Comparison of ENCODE assay signal across 8 cellular contexts in genomic region chr16:9008335-9009260, GRCh38. TPM values are rescaled to one million over a fixed set of nuclear protein-coding genes. Genes with fewer than 3 reads are reported as not detected.
DNase-seq lines count a peak whose midpoint lies in the region; ATAC-seq and TF ChIP-seq lines count a peak whose summit lies in the region.

No MANE protein-coding gene starts in this region.

- TF ChIP-seq CTCF in PC-3 (conservative IDR thresholded peaks at IDR 0.05; ENCODE audit: low read depth, low read length) (peak; percentile 81), neural progenitor cell (IDR thresholded peaks at IDR 0.05) (peak; percentile 92)

- peak; percentile 89 for ATAC-seq in GM19023 (IDR thresholded peaks at IDR 0.05; ENCODE audit: unreplicated experiment)
- peak; percentile 48 for ATAC-seq in HG03469 (IDR thresholded peaks at IDR 0.05; ENCODE audit: unreplicated experiment)
- peak; percentile 99 for ATAC-seq in PC-3
- ATAC-seq in stimulated activated naive CD8-positive, alpha-beta T cell treated with anti-CD3 and anti-CD28 coated beads, Interleukin-15, amount 100 ng/mL, for 72 hours = peak; percentile 99

- POLR2A ChIA-PET in PC-3 (lab: Charles Lee; ENCODE audit: unreplicated experiment) = no interaction called here

- H3K27me3 ChIP-seq in PC-3 (ENCODE audit: low read length) = no peaks in the 10 kb centered on the region
- no peaks in the 10 kb centered on the region for H3K27me3 ChIP-seq in neural progenitor cell

- H4K20me1 ChIP-seq in PC-3 (ENCODE audit: low read length) (no peaks in the 10 kb centered on the region), neural progenitor cell (ENCODE audit: low read depth) (no peaks in the 10 kb centered on the region)

- H3K9me3 ChIP-seq in PC-3 (ENCODE audit: low read length) = no peaks in the 10 kb centered on the region
- no peaks in the 10 kb centered on the region for H3K9me3 ChIP-seq in neural progenitor cell (ENCODE audit: low read depth)

- H3K9me2 ChIP-seq in PC-3 (replicated peaks; ENCODE audit: low read length) = no peaks in the 10 kb centered on the region

- peaks cover 13% of the 10 kb centered on the region for H3K27me3 Mint-ChIP-seq in neural progenitor cell (ENCODE audit: insufficient read depth, low read depth)
- peaks cover 36% of the 10 kb centered on the region for H3K27me3 Mint-ChIP-seq in stimulated activated naive CD8-positive, alpha-beta T cell treated with anti-CD3 and anti-CD28 coated beads, Interleukin-15, amount 100 ng/mL, for 72 hours

- peaks cover 11% of the 10 kb centered on the region for H3K4me1 Mint-ChIP-seq in neural progenitor cell
- H3K4me1 Mint-ChIP-seq in stimulated activated naive CD8-positive, alpha-beta T cell treated with anti-CD3 and anti-CD28 coated beads, Interleukin-15, amount 100 ng/mL, for 72 hours = peaks cover 15% of the 10 kb centered on the region

- H3K79me2 ChIP-seq in PC-3 (ENCODE audit: low read length) (no peaks in the 10 kb centered on the region), neural progenitor cell (ENCODE audit: low read depth) (no peaks in the 10 kb centered on the region)

- no peak overlapping the region for H3K9ac ChIP-seq in PC-3 (ENCODE audit: low read length)
- H3K9ac ChIP-seq in neural progenitor cell = no peak overlapping the region

- no peaks in the 10 kb centered on the region for H3K36me3 ChIP-seq in PC-3 (ENCODE audit: low read depth, low read length)
- no peaks in the 10 kb centered on the region for H3K36me3 ChIP-seq in neural progenitor cell

- CTCF ChIA-PET in PC-3 (lab: Charles Lee) = interaction anchor here (0.5 to 1.2 kb wide), 14 partner anchors 11 to 439 kb away, joined by 3 to 14 read pairs (median 4); no protein-coding TSS in a partner anchor

- H3K4me3 ChIP-seq in PC-3 (ENCODE audit: low read length) (peak overlapping the region; percentile 42; the same call in 1 of the 2 replicates), neural progenitor cell (no peak overlapping the region)

- peak; percentile 66 for DNase-seq in Ammon's horn (ENCODE audit: low spot score)
- peak; percentile 65 for DNase-seq in PC-3
- DNase-seq in activated T-cell treated with anti-CD3 and anti-CD28 coated beads, Interleukin-2, amount 50 U/mL, for 48 hours = peak; percentile 79 to 82
- peak; percentile 64 for DNase-seq in fibroblast of peridontal ligament (ENCODE audit: extremely low read depth)
- DNase-seq in neural progenitor cell (ENCODE audit: low spot score) = peak; percentile 89
- DNase-seq in stimulated activated naive CD8-positive, alpha-beta T cell treated with anti-CD3 and anti-CD28 coated beads, Interleukin-15, amount 100 ng/mL, for 72 hours = peak; percentile 70 to 73

- H3K4me2 ChIP-seq in PC-3 (ENCODE audit: low read length) (peak overlapping the region; percentile 70), neural progenitor cell (no peak overlapping the region)

- intact Hi-C loops in PC-3 (cut with micrococcal nuclease) = loop anchor here (5.0 to 10.0 kb wide), 2 partner anchors 74 to 101 kb away; no protein-coding TSS in a partner anchor

- H3K4me3 Mint-ChIP-seq in neural progenitor cell = no peak overlapping the region
- peak overlapping the region; percentile 42 to 44 for H3K4me3 Mint-ChIP-seq in stimulated activated naive CD8-positive, alpha-beta T cell treated with anti-CD3 and anti-CD28 coated beads, Interleukin-15, amount 100 ng/mL, for 72 hours

- no peak overlapping the region for H3K27ac ChIP-seq in PC-3 (ENCODE audit: low read length)
- H3K27ac ChIP-seq in neural progenitor cell = no peak overlapping the region

- no peaks in the 10 kb centered on the region for H3K9me3 Mint-ChIP-seq in neural progenitor cell
- no peaks in the 10 kb centered on the region for H3K9me3 Mint-ChIP-seq in stimulated activated naive CD8-positive, alpha-beta T cell treated with anti-CD3 and anti-CD28 coated beads, Interleukin-15, amount 100 ng/mL, for 72 hours

- H3F3A ChIP-seq in PC-3 (ENCODE audit: low read length, unreplicated experiment) = no peaks in the 10 kb centered on the region
- peaks cover 4% of the 10 kb centered on the region for H3F3A ChIP-seq in neural progenitor cell (ENCODE audit: low read depth)

- no peaks in the 10 kb centered on the region for H3K36me3 Mint-ChIP-seq in neural progenitor cell

- BruUV-seq in PC-3 (replicated peaks; lab: Mats Ljungman, UMichigan) = no TSS peak

- no peaks in the 10 kb centered on the region for H3K4me1 ChIP-seq in PC-3 (ENCODE audit: insufficient read depth, low read length)
- peaks cover 3% of the 10 kb centered on the region for H3K4me1 ChIP-seq in neural progenitor cell

- H2AFZ ChIP-seq in PC-3 (ENCODE audit: low read length) = peak overlapping the region; percentile 66
- peak overlapping the region; percentile 66 for H2AFZ ChIP-seq in neural progenitor cell (replicated peaks)

- H3K27ac Mint-ChIP-seq in neural progenitor cell = no peak overlapping the region
- peak overlapping the region in 1 of 2 donors; percentile 48 for H3K27ac Mint-ChIP-seq in stimulated activated naive CD8-positive, alpha-beta T cell treated with anti-CD3 and anti-CD28 coated beads, Interleukin-15, amount 100 ng/mL, for 72 hours

RNA-seq across cellular contexts. Expression of gene USP7, which starts 44.9 kb away (rescaled TPM):
- total RNA-seq in PC-3 (2014; rRNA removed) (52.8 and 73.8 TPM in 2 replicates), neural progenitor cell (ENCODE audit: low replicate concordance) (76.3 and 90.3 TPM in 2 replicates)

Comparison
In these comparisons a context has a peak if more than half of its experiments do, and no peak if none do; other contexts are left out.
1. ATAC-seq: peak in every context shown above with its lines; median percentile 99 in PC-3; 99 in stimulated activated naive CD8-positive, alpha-beta T cell treated with anti-CD3 and anti-CD28 coated beads, Interleukin-15, amount 100 ng/mL, for 72 hours; 89 in GM19023; 48 in HG03469.